7 cellular contexts compared by ENCODE assay signal in the genomic region with DNA sequence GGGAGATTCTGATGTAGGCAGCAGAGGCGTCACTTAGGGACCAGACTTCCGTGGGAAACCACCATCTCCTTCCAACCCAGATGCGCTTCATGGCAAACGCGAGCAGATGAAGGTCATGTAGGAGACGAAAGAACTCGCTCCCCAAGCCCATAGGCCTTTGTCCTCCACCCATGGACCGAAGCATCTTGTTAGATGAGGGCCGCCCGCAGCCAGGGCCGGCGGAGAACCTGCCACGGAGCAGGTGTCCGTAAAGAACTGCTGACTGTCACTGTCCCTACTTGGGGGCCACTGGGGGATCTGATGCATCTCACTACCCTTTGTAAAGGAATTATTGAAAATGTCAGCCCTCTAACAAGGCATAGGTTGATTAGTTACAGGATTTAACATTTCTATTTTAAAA.
DNase-seq lines count a peak whose midpoint lies in the region; ATAC-seq and TF ChIP-seq lines count a peak whose summit lies in the region.
"Not testable (repeated sequence)": the region's sequence is repeated elsewhere in the genome, so short reads cannot be mapped to it uniquely, and the experiment has no call there.

No MANE protein-coding gene starts in this region.

- not testable (repeated sequence) for TF ChIP-seq CTCF in ovary (IDR thresholded peaks at IDR 0.05); suprapubic skin (IDR thresholded peaks at IDR 0.05)

- H3K4me3 ChIP-seq in ovary, suprapubic skin: not testable (repeated sequence)

- H3K27me3 Mint-ChIP-seq in activated CD4-positive, alpha-beta T cell treated with anti-CD3 and anti-CD28 coated beads, Interleukin-2, amount 10 ng/mL, durations not matched to agents 24 days and 14 days: not testable (repeated sequence)

- not testable (repeated sequence) for ATAC-seq in left cardiac atrium, left lobe of liver

- H3K27ac ChIP-seq in ovary, suprapubic skin: not testable (repeated sequence)

- H3K27me3 ChIP-seq in ovary, suprapubic skin: not testable (repeated sequence)

- peak; percentile 50 for DNase-seq in activated CD4-positive, alpha-beta T cell treated with anti-CD3 and anti-CD28 coated beads, Interleukin-2, amount 10 ng/mL, durations not matched to agents 24 days and 14 days
- DNase-seq in activated CD8-positive, alpha-beta memory T cell treated with anti-CD3 and anti-CD28 coated beads for 24 hours: peak; percentile 42
- DNase-seq in left cardiac atrium (peak; percentile 7), left lobe of liver (ENCODE audit: low spot score) (peak; percentile 37), mesenteric fat pad (ENCODE audit: low spot score) (peak; percentile 88), ovary (peak in 3 of 5 donors; percentile 8 to 15 (median 9)), suprapubic skin (ENCODE audit: low spot score in 2 of 2) (peak; percentile 37 to 38)

- intact Hi-C loops in activated CD4-positive, alpha-beta T cell treated with anti-CD3 and anti-CD28 coated beads, Interleukin-2, amount 10 ng/mL, durations not matched to agents 24 days and 14 days (cut with micrococcal nuclease); left cardiac atrium (cut with DNase I); ovary (cut with DNase I): not testable (repeated sequence)

- not testable (repeated sequence) for H3K4me1 ChIP-seq in ovary (ENCODE audit: insufficient read depth); suprapubic skin

- TF ChIP-seq POLR2A in ovary (IDR thresholded peaks at IDR 0.05); suprapubic skin (IDR thresholded peaks at IDR 0.05): not testable (repeated sequence)

- not testable (repeated sequence) for H3K4me1 Mint-ChIP-seq in activated CD4-positive, alpha-beta T cell treated with anti-CD3 and anti-CD28 coated beads, Interleukin-2, amount 10 ng/mL, durations not matched to agents 24 days and 14 days

- not testable (repeated sequence) for TF ChIP-seq EP300 in ovary (IDR thresholded peaks at IDR 0.05); suprapubic skin (IDR thresholded peaks at IDR 0.05)

- H3K36me3 Mint-ChIP-seq in activated CD4-positive, alpha-beta T cell treated with anti-CD3 and anti-CD28 coated beads, Interleukin-2, amount 10 ng/mL, durations not matched to agents 24 days and 14 days (ENCODE audit: low read depth): not testable (repeated sequence)

- not testable (repeated sequence) for H3K9me3 Mint-ChIP-seq in activated CD4-positive, alpha-beta T cell treated with anti-CD3 and anti-CD28 coated beads, Interleukin-2, amount 10 ng/mL, durations not matched to agents 24 days and 14 days

- H3K36me3 ChIP-seq in ovary, suprapubic skin: not testable (repeated sequence)

- H3K4me3 Mint-ChIP-seq in activated CD4-positive, alpha-beta T cell treated with anti-CD3 and anti-CD28 coated beads, Interleukin-2, amount 10 ng/mL, durations not matched to agents 24 days and 14 days: not testable (repeated sequence)

- not testable (repeated sequence) for H3K27ac Mint-ChIP-seq in activated CD4-positive, alpha-beta T cell treated with anti-CD3 and anti-CD28 coated beads, Interleukin-2, amount 10 ng/mL, durations not matched to agents 24 days and 14 days

- H3K9me3 ChIP-seq in ovary, suprapubic skin: not testable (repeated sequence)

- 97 to 100% methylated on average over 1 to 5 of the region's 14 CpGs; no CpG with 5 or more reads in 1 of the 3 donors for WGBS in ovary, 3 donors
- no CpG with 5 or more reads among the region's 14 CpGs for WGBS in suprapubic skin

Comparison
In these comparisons a context has a peak if more than half of its experiments do, and no peak if none do; other contexts are left out.
1. DNase-seq: peak in every context shown above with its lines; median percentile 88 in mesenteric fat pad; 50 in activated CD4-positive, alpha-beta T cell treated with anti-CD3 and anti-CD28 coated beads, Interleukin-2, amount 10 ng/mL, durations not matched to agents 24 days and 14 days; 42 in activated CD8-positive, alpha-beta memory T cell treated with anti-CD3 and anti-CD28 coated beads for 24 hours; 38 in suprapubic skin; 37 in left lobe of liver; 9 in ovary; 7 in left cardiac atrium.